12 cellular contexts compared by ENCODE assay signal in the genomic region with DNA sequence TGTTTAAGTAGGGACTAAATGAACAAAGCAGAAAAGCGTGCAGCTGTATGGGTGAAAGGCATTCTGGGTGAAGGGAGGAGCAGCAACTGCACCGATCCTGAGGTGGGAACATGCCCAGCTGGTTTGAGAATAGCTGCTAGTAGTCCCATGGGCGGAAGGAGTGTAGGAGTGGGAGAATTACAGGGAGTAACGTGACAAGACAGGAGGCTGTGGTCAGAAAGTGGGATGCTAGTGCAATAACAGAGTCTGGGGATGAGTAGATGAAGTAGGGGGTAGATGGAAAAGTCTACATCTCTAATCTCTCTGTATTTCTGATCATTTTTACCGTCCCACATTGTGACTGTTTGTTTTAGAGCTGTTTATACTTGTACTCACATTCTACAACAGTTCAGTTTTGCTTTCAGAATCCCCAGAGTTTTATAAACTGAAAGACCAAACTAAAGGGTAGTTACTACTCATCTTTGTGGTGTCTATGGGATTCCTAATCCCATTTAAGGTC.
A peak's percentile ranks its signal among the peaks of the same experiment; 100 is the strongest.
DNase-seq lines count a peak whose midpoint lies in the region; ATAC-seq and TF ChIP-seq lines count a peak whose summit lies in the region.
"Had no signal": no experiment of that assay in that cellular context is flagged by ENCODE, and none has a peak within 500 bp of the region (broad histone marks: within the 10 kb centered on the region; RNA-seq: fewer than 3 reads in every experiment).

No MANE protein-coding gene starts in this region.

- no peaks in the 10 kb centered on the region for H3K9me3 Mint-ChIP-seq in activated naive CD8-positive, alpha-beta T cell (ENCODE audit: low read depth)
- H3K9me3 Mint-ChIP-seq in stimulated activated effector memory CD8-positive, alpha-beta T cell treated with anti-CD3 and anti-CD28 coated beads, Interleukin-12 subunit alpha, Interleukin-12 subunit beta, amount 100 ng/mL, for 72 hours, result no peaks in the 10 kb centered on the region

- H3K27ac ChIP-seq in hepatocyte, result peak overlapping the region; percentile 23
- H3K27ac ChIP-seq: 22Rv1 had no signal

- DNase-seq in NCI-H2107 treated with DMSO at 0.1 percent for 48 hours (lab: John Stamatoyannopoulos, UW; ENCODE audit: unreplicated experiment) (peak; percentile 24), NCI-H2107 (lab: John Stamatoyannopoulos, UW) (no peak), hepatocyte (ENCODE audit: low spot score) (no peak), GM10248 (ENCODE audit: extremely low spot score) (no peak)
- DNase-seq in stimulated activated effector memory CD8-positive, alpha-beta T cell treated with anti-CD3 and anti-CD28 coated beads, Interleukin-12 subunit alpha, Interleukin-12 subunit beta, amount 100 ng/mL, for 72 hours (ENCODE audit: low spot score in 2 of 2), result no peak
- no peak for DNase-seq in activated effector memory CD4-positive, alpha-beta T cell treated with anti-CD3 and anti-CD28 coated beads, Interleukin-2, amount 50 U/mL, for 16 hours
- DNase-seq in NK-92 treated with Interleukin-12 subunit alpha and Interleukin-12 subunit beta, amount 100 ng/mL, for 24 hours (lab: John Stamatoyannopoulos, UW), result no peak
- DNase-seq: left colon, NCI-H226 had no signal

- POLR2A ChIA-PET in GM10248 (lab: Yijun Ruan, JAX), result no interaction called here

- H3K4me3 Mint-ChIP-seq in activated naive CD8-positive, alpha-beta T cell, result no peak overlapping the region
- H3K4me3 Mint-ChIP-seq in stimulated activated effector memory CD8-positive, alpha-beta T cell treated with anti-CD3 and anti-CD28 coated beads, Interleukin-12 subunit alpha, Interleukin-12 subunit beta, amount 100 ng/mL, for 72 hours, result no peak overlapping the region

- H3K27me3 ChIP-seq in hepatocyte, result no peaks in the 10 kb centered on the region

- no peak overlapping the region for H3K4me2 ChIP-seq in hepatocyte

- H3K9me3 ChIP-seq in hepatocyte (ENCODE audit: low read depth), result no peaks in the 10 kb centered on the region

- peaks cover 7% of the 10 kb centered on the region for H3K4me1 Mint-ChIP-seq in activated naive CD8-positive, alpha-beta T cell (ENCODE audit: low read depth)
- H3K4me1 Mint-ChIP-seq in stimulated activated effector memory CD8-positive, alpha-beta T cell treated with anti-CD3 and anti-CD28 coated beads, Interleukin-12 subunit alpha, Interleukin-12 subunit beta, amount 100 ng/mL, for 72 hours, result peaks cover 7% of the 10 kb centered on the region

- H3K9me2 ChIP-seq in hepatocyte (replicated peaks; ENCODE audit: insufficient read depth), result no peaks in the 10 kb centered on the region

- WGBS in hepatocyte (ENCODE audit: low lambda C conversion rate, missing lambda C conversion rate), result 79% methylated on average over 5 of the region's 5 CpGs

- no peaks in the 10 kb centered on the region for H3K36me3 ChIP-seq in hepatocyte (replicated peaks; ENCODE audit: insufficient read depth, low read depth)

- peaks cover 24% of the 10 kb centered on the region for H3K36me3 Mint-ChIP-seq in activated naive CD8-positive, alpha-beta T cell
- H3K36me3 Mint-ChIP-seq in stimulated activated effector memory CD8-positive, alpha-beta T cell treated with anti-CD3 and anti-CD28 coated beads, Interleukin-12 subunit alpha, Interleukin-12 subunit beta, amount 100 ng/mL, for 72 hours, result peaks cover 43% of the 10 kb centered on the region

- peak; percentile 55 for ATAC-seq in stimulated activated effector memory CD8-positive, alpha-beta T cell treated with anti-CD3 and anti-CD28 coated beads, Interleukin-12 subunit alpha, Interleukin-12 subunit beta, amount 100 ng/mL, for 72 hours
- ATAC-seq: left colon, Panc1 had no signal

- no peak overlapping the region for H3K4me3 ChIP-seq in hepatocyte

- H3K27ac Mint-ChIP-seq in activated naive CD8-positive, alpha-beta T cell, result peak overlapping the region; percentile 36
- peak overlapping the region; percentile 29 for H3K27ac Mint-ChIP-seq in stimulated activated effector memory CD8-positive, alpha-beta T cell treated with anti-CD3 and anti-CD28 coated beads, Interleukin-12 subunit alpha, Interleukin-12 subunit beta, amount 100 ng/mL, for 72 hours

- H3K4me1 ChIP-seq in hepatocyte (ENCODE audit: insufficient read depth), result no peaks in the 10 kb centered on the region

- H3K27me3 Mint-ChIP-seq in activated naive CD8-positive, alpha-beta T cell, result no peaks in the 10 kb centered on the region

- no peaks in the 10 kb centered on the region for H3K79me2 ChIP-seq in hepatocyte

- no peak for TF ChIP-seq CTCF in hepatocyte (IDR thresholded peaks at IDR 0.05; ENCODE audit: poor library complexity)
- no peak for TF ChIP-seq CTCF in GM10248 (IDR thresholded peaks at IDR 0.05; ENCODE audit: control extremely low read depth, extremely low read depth, low read depth, missing control alignments)

- no peak overlapping the region for H2AFZ ChIP-seq in hepatocyte

- no peaks in the 10 kb centered on the region for H4K20me1 ChIP-seq in hepatocyte (ENCODE audit: insufficient read depth, poor library complexity, severe bottlenecking)

- CTCF ChIA-PET in GM10248 (lab: Yijun Ruan, JAX), result interaction anchor here (1.6 to 1.7 kb wide), 2 partner anchors 9 to 35 kb away, joined by 3 to 5 read pairs; no protein-coding TSS in a partner anchor
